ENCODE assay signal across 19 cellular contexts in genomic region chr19:38107129-38107528, GRCh38.
"Had no signal": no experiment of that assay in that cellular context is flagged by ENCODE, and none has a peak within 500 bp of the region (broad histone marks: within the 10 kb centered on the region; RNA-seq: fewer than 3 reads in every experiment).

No MANE protein-coding gene starts in this region.

- H3K4me1 Mint-ChIP-seq: central memory CD8-positive, alpha-beta T cell had no signal

- H3K4me3 ChIP-seq: coronary artery, lower lobe of right lung, SJCRH30, thoracic aorta had no signal

- H3K4me3 Mint-ChIP-seq: activated T-helper 1 cell treated with anti-CD3 and anti-CD28 coated beads, Interleukin-12 subunit alpha, Interleukin-12 subunit beta, Interleukin-2, Interleukin-4 antibody, amounts not matched to agents 30 ng/mL and 10 ng/mL and 1 ng/mL, durations not matched to agents 14 hours and 24 hours and 36 hours; central memory CD8-positive, alpha-beta T cell; natural killer cell treated with Interleukin-12 subunit alpha and Interleukin-12 subunit beta and Interleukin-15 and Interleukin-18, amount 100 ng/mL, for 72 hours; T-cell; type B pancreatic cell had no signal

- H3K27me3 Mint-ChIP-seq: central memory CD8-positive, alpha-beta T cell; natural killer cell treated with Interleukin-12 subunit alpha and Interleukin-12 subunit beta and Interleukin-15 and Interleukin-18, amount 100 ng/mL, for 72 hours; T-cell; type B pancreatic cell had no signal

- H3K27me3 ChIP-seq: foreskin keratinocyte, neutrophil, SJCRH30 had no signal

- H3K4me1 ChIP-seq: foreskin keratinocyte, lower lobe of right lung, parathyroid adenoma, SJCRH30 had no signal

- H3K27ac Mint-ChIP-seq: activated T-helper 1 cell treated with anti-CD3 and anti-CD28 coated beads, Interleukin-12 subunit alpha, Interleukin-12 subunit beta, Interleukin-2, Interleukin-4 antibody, amounts not matched to agents 30 ng/mL and 10 ng/mL and 1 ng/mL, durations not matched to agents 14 hours and 24 hours and 36 hours; natural killer cell treated with Interleukin-12 subunit alpha and Interleukin-12 subunit beta and Interleukin-15 and Interleukin-18, amount 100 ng/mL, for 72 hours; type B pancreatic cell had no signal

- ATAC-seq: natural killer cell treated with Interleukin-12 subunit alpha and Interleukin-12 subunit beta and Interleukin-15 and Interleukin-18, amount 100 ng/mL, for 72 hours; right cardiac atrium; T-cell had no signal

- DNase-seq: activated CD4-positive, CD25-positive, alpha-beta regulatory T cell treated with anti-CD3 and anti-CD28 coated beads, Interleukin-2, amount 50 U/mL, for 72 hours; activated gamma-delta T cell; activated naive CD4-positive, alpha-beta T cell treated with anti-CD3 and anti-CD28 coated beads, Interleukin-2, amount 50 U/mL, for 16 hours; kidney; lower lobe of right lung; right cardiac atrium; SJCRH30; stimulated activated CD4-positive, alpha-beta T cell treated with anti-CD3 and anti-CD28 coated beads, Interleukin-4, amount 100 ng/mL, for 24 hours; T-cell; WERI-Rb-1 had no signal

- H3K9me3 ChIP-seq: lower lobe of right lung, neutrophil, SJCRH30, thoracic aorta had no signal

- H3K9me3 Mint-ChIP-seq: activated T-helper 1 cell treated with anti-CD3 and anti-CD28 coated beads, Interleukin-12 subunit alpha, Interleukin-12 subunit beta, Interleukin-2, Interleukin-4 antibody, amounts not matched to agents 30 ng/mL and 10 ng/mL and 1 ng/mL, durations not matched to agents 14 hours and 24 hours and 36 hours; central memory CD8-positive, alpha-beta T cell; natural killer cell treated with Interleukin-12 subunit alpha and Interleukin-12 subunit beta and Interleukin-15 and Interleukin-18, amount 100 ng/mL, for 72 hours; T-cell; type B pancreatic cell had no signal

- H3K27ac ChIP-seq: coronary artery, foreskin keratinocyte, lower lobe of right lung, neutrophil, parathyroid adenoma, SJCRH30, thoracic aorta, WERI-Rb-1 had no signal

- H3K36me3 Mint-ChIP-seq: natural killer cell treated with Interleukin-12 subunit alpha and Interleukin-12 subunit beta and Interleukin-15 and Interleukin-18, amount 100 ng/mL, for 72 hours had no signal
